24 cellular contexts compared by ENCODE assay signal in the genomic region with DNA sequence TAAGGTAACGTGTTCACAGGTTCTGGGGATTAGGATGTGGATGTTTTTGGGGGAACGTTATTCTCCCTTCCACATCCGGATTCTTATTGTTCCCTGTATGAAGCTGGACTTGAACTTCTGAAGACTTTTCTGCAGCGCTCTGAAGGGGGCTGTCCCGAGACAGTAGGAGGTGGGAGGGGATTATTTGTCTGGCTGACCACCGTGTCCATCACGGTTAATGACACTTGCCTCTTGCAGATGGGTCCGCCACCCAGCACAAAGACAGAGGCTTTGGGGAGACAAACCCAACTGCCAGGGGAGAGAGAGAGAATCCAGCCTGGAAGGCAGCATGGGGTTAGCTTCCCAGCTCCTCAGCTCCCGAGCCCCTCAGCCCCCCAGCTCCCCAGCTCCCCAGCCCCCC.
"Had no signal": no experiment of that assay in that cellular context is flagged by ENCODE, and none has a peak within 500 bp of the region (broad histone marks: within the 10 kb centered on the region; RNA-seq: fewer than 3 reads in every experiment).

No MANE protein-coding gene starts in this region.

- H3K27me3 Mint-ChIP-seq: effector memory CD8-positive, alpha-beta T cell had no signal

- ATAC-seq: effector memory CD8-positive, alpha-beta T cell; esophagus mucosa; gastrocnemius medialis; left cardiac atrium; left lung; left ventricle myocardium superior; lower lobe of right lung; mucosa of descending colon had no signal

- H3K4me3 Mint-ChIP-seq: dendritic cell treated with granulocyte-macrophage colony-stimulating factor and Interleukin-4, amounts not matched to agents 40 ng/mL and 50 ng/mL, for 4 days; effector memory CD8-positive, alpha-beta T cell; endodermal cell; mesothelial cell of epicardium; naive B cell had no signal

- H3K9me3 Mint-ChIP-seq: dendritic cell treated with granulocyte-macrophage colony-stimulating factor and Interleukin-4, amounts not matched to agents 40 ng/mL and 50 ng/mL, for 4 days; effector memory CD8-positive, alpha-beta T cell; endodermal cell; naive B cell had no signal

- H3K9me3 ChIP-seq: colonic mucosa, esophagus squamous epithelium, gastrocnemius medialis, heart right ventricle, left lung, lower lobe of right lung, mucosa of descending colon had no signal

- H3K27ac ChIP-seq: colonic mucosa, epithelial cell of prostate, esophagus squamous epithelium, gastrocnemius medialis, heart right ventricle, left lung, lower lobe of right lung had no signal

- H3K36me3 ChIP-seq: colonic mucosa, esophagus squamous epithelium, gastrocnemius medialis, left lung, lower lobe of right lung had no signal

- DNase-seq: colonic mucosa; cortex of kidney; effector CD8-positive, alpha-beta T cell; effector memory CD8-positive, alpha-beta T cell; erythroblast; esophagus squamous epithelium; foreskin fibroblast; foreskin melanocyte; gastrocnemius medialis; glutamatergic neuron; heart right ventricle; hippocampal formation; left cardiac atrium; left lung; left ventricle myocardium superior; lower lobe of right lung; mesenchymal stem cell; mucosa of descending colon; naive B cell had no signal

- H3K27ac Mint-ChIP-seq: dendritic cell treated with granulocyte-macrophage colony-stimulating factor and Interleukin-4, amounts not matched to agents 40 ng/mL and 50 ng/mL, for 4 days; endodermal cell; mesothelial cell of epicardium had no signal

- H3K27me3 ChIP-seq: colonic mucosa, esophagus squamous epithelium, gastrocnemius medialis, heart right ventricle, left lung had no signal

- H3K4me1 ChIP-seq: colonic mucosa, esophagus squamous epithelium had no signal

- H3K4me3 ChIP-seq: colonic mucosa, esophagus squamous epithelium, gastrocnemius medialis, heart right ventricle, left lung, lower lobe of right lung, mucosa of descending colon had no signal
